In genomic region chr9:35656340-35656739, GRCh38 we compare ENCODE assay signal across 16 cellular contexts. TPM values are rescaled to one million over a fixed set of nuclear protein-coding genes. Genes with fewer than 3 reads are reported as not detected.
DNase-seq lines count a peak whose midpoint lies in the region; ATAC-seq and TF ChIP-seq lines count a peak whose summit lies in the region.
"Had no signal": no experiment of that assay in that cellular context is flagged by ENCODE, and none has a peak within 500 bp of the region (broad histone marks: within the 10 kb centered on the region; RNA-seq: fewer than 3 reads in every experiment).

No MANE protein-coding gene starts in this region.

- TF ChIP-seq CTCF in psoas muscle (IDR thresholded peaks at IDR 0.05) = no peak

- no peak overlapping the region for H2BK15ac ChIP-seq in mesenchymal stem cell (ENCODE audit: low read depth, poor library complexity, severe bottlenecking)

- H3K9me3 ChIP-seq in psoas muscle = no peaks in the 10 kb centered on the region
- H3K9me3 ChIP-seq in mesenchymal stem cell (ENCODE audit: control insufficient read depth, low read length) = no peaks in the 10 kb centered on the region
- H3K9me3 ChIP-seq: A549, prostate gland had no signal

- H2BK12ac ChIP-seq in mesenchymal stem cell (ENCODE audit: low read length in 2 of 2) = no peak overlapping the region

- H3K9me3 Mint-ChIP-seq in dendritic cell treated with granulocyte-macrophage colony-stimulating factor and Interleukin-4, amounts not matched to agents 40 ng/mL and 50 ng/mL, for 4 days = no peaks in the 10 kb centered on the region

- peaks cover 61% of the 10 kb centered on the region for H3K4me1 Mint-ChIP-seq in dendritic cell treated with granulocyte-macrophage colony-stimulating factor and Interleukin-4, amounts not matched to agents 40 ng/mL and 50 ng/mL, for 4 days (ENCODE audit: low read depth)

- WGBS in psoas muscle, 3 donors = 75 to 78% (median 76%) methylated on average over 15 of the region's 15 CpGs
- WGBS in mesenchymal stem cell = 89% methylated on average over 15 of the region's 15 CpGs

- H3K4ac ChIP-seq in mesenchymal stem cell (ENCODE audit: low read depth in 1 of 2, low read length in 2 of 2) = no peak overlapping the region

- peak overlapping the region; percentile 100 for H3K27ac ChIP-seq in psoas muscle
- H3K27ac ChIP-seq in mesenchymal stem cell (ENCODE audit: low read length, poor library complexity, severe bottlenecking) = no peak overlapping the region

- no peak overlapping the region for H3K4me3 ChIP-seq in H7 (ENCODE audit: insufficient read depth, low read depth, low read length)
- no peak overlapping the region for H3K4me3 ChIP-seq in psoas muscle
- H3K4me3 ChIP-seq in mesenchymal stem cell (ENCODE audit: insufficient read depth in 1 of 2, low read depth in 1 of 2, low read length in 2 of 2) = no peak overlapping the region

- H3K14ac ChIP-seq in mesenchymal stem cell (ENCODE audit: low read length in 2 of 2) = no peak overlapping the region

- peak overlapping the region; percentile 95 for H3K27ac Mint-ChIP-seq in dendritic cell treated with granulocyte-macrophage colony-stimulating factor and Interleukin-4, amounts not matched to agents 40 ng/mL and 50 ng/mL, for 4 days

- H3K36me3 ChIP-seq in H7 (replicated peaks; ENCODE audit: control insufficient read depth, insufficient read depth, low read length) (peaks cover 5% of the 10 kb centered on the region), psoas muscle (ENCODE audit: insufficient read depth in 1 of 2, low read depth in 1 of 2) (peaks cover 0 to 17% of the 10 kb centered on the region in 2 donors), mesenchymal stem cell (ENCODE audit: control insufficient read depth in 1 of 2, insufficient read depth in 2 of 2, low read depth in 1 of 2, low read length in 2 of 2) (peaks cover 12 to 19% of the 10 kb centered on the region in 2 experiments)
- H3K36me3 ChIP-seq: prostate gland had no signal

- peaks cover 2% of the 10 kb centered on the region for H3K27me3 Mint-ChIP-seq in dendritic cell treated with granulocyte-macrophage colony-stimulating factor and Interleukin-4, amounts not matched to agents 40 ng/mL and 50 ng/mL, for 4 days

- H3K4me3 Mint-ChIP-seq in dendritic cell treated with granulocyte-macrophage colony-stimulating factor and Interleukin-4, amounts not matched to agents 40 ng/mL and 50 ng/mL, for 4 days = no peak overlapping the region

- intact Hi-C loops in dendritic cell treated with granulocyte-macrophage colony-stimulating factor and Interleukin-4, amounts not matched to agents 40 ng/mL and 50 ng/mL, for 4 days (cut with micrococcal nuclease) = no loop called here
- intact Hi-C loops in psoas muscle (cut with DNase I) = loop anchor here in 1 of 2 donors (2.0 kb wide), 1 partner anchor 48 kb away; no protein-coding TSS in a partner anchor

- H3K4me2 ChIP-seq in mesenchymal stem cell (ENCODE audit: low read length, poor library complexity, severe bottlenecking) = no peak overlapping the region

- peaks cover 25% of the 10 kb centered on the region for H3K4me1 ChIP-seq in psoas muscle
- peaks cover 11% of the 10 kb centered on the region for H3K4me1 ChIP-seq in mesenchymal stem cell (ENCODE audit: control insufficient read depth, insufficient read depth, low read depth, low read length)
- H3K4me1 ChIP-seq: prostate gland had no signal

- no peak overlapping the region for H2BK120ac ChIP-seq in mesenchymal stem cell (ENCODE audit: low read depth, low read length)

- H4K8ac ChIP-seq in mesenchymal stem cell (ENCODE audit: low read length) = no peak overlapping the region

- peaks cover 11% of the 10 kb centered on the region for H3K79me1 ChIP-seq in mesenchymal stem cell (replicated peaks; ENCODE audit: low read length, poor library complexity, severe bottlenecking)

- no peak overlapping the region for H4K91ac ChIP-seq in mesenchymal stem cell (ENCODE audit: low read length)

- peaks cover 29% of the 10 kb centered on the region for H3K36me3 Mint-ChIP-seq in dendritic cell treated with granulocyte-macrophage colony-stimulating factor and Interleukin-4, amounts not matched to agents 40 ng/mL and 50 ng/mL, for 4 days (ENCODE audit: low read depth)

- H2AFZ ChIP-seq in mesenchymal stem cell (ENCODE audit: low read depth, low read length) = no peak overlapping the region

- H3K9ac ChIP-seq in mesenchymal stem cell (ENCODE audit: low read length) = no peak overlapping the region

- DNase-seq in NCI-H748 (lab: John Stamatoyannopoulos, UW; ENCODE audit: unreplicated experiment) (peak; percentile 24), NCI-H748 treated with DMSO at 0.1 percent for 48 hours (lab: John Stamatoyannopoulos, UW) (no peak), H7 (peak; percentile 10), psoas muscle (no peak), mesenchymal stem cell (no peak)
- DNase-seq: left ventricle myocardium superior; MV-4-11; NCI-H524; SHP77; stimulated activated CD4-positive, alpha-beta T cell treated with anti-CD3 and anti-CD28 coated beads, Interleukin-4, amount 100 ng/mL, for 1 hour had no signal

- H2AK5ac ChIP-seq in mesenchymal stem cell (ENCODE audit: low read length, severe bottlenecking) = no peak overlapping the region

- H3K27me3 ChIP-seq in H7 (ENCODE audit: control insufficient read depth, insufficient read depth, low read length) (no peaks in the 10 kb centered on the region), psoas muscle (ENCODE audit: insufficient read depth in 3 of 3, low read length in 2 of 3) (no peaks in the 10 kb centered on the region), mesenchymal stem cell (ENCODE audit: control insufficient read depth in 1 of 2, insufficient read depth in 1 of 2, low read length in 2 of 2) (no peaks in the 10 kb centered on the region)

- ATAC-seq in psoas muscle = no peak
- ATAC-seq in GM18873 (IDR thresholded peaks at IDR 0.05; ENCODE audit: low FRiP score, unreplicated experiment) = no peak
- ATAC-seq in GM21528 (IDR thresholded peaks at IDR 0.05; ENCODE audit: low FRiP score, unreplicated experiment) = no peak
- ATAC-seq: activated CD4-positive, CD25-positive, alpha-beta regulatory T cell treated with anti-CD3 and anti-CD28 coated beads, Interleukin-2, amount 50 U/mL, for 24 hours; left ventricle myocardium superior had no signal

- no peak overlapping the region for H3K23ac ChIP-seq in mesenchymal stem cell (ENCODE audit: low read length in 2 of 2)

- no peak overlapping the region for H3K18ac ChIP-seq in mesenchymal stem cell (ENCODE audit: low read depth in 1 of 2, low read length in 2 of 2)

- H2BK5ac ChIP-seq in mesenchymal stem cell (ENCODE audit: low read depth, low read length, poor library complexity, severe bottlenecking) = no peak overlapping the region

RNA-seq across cellular contexts. Expression of gene RMRP, which starts 1.5 kb away (rescaled TPM):
- total RNA-seq in H7 (2014; rRNA removed; shearing (Covaris generic)) = 10,629 and 14,347 TPM in 2 replicates
- over 10,000 TPM in 1 of 4 donors, 1,000 to 10,000 TPM in 3; 3,787 to 10,280 (median 6,744) TPM for total RNA-seq in psoas muscle
- polyA plus RNA-seq in psoas muscle = 10 to 100 TPM in 1 of 3 donors, not detected in 2; 26.8 TPM
- polyA plus RNA-seq in mesenchymal stem cell (2013, experiment 1 of 2) = not detected
- not detected for polyA plus RNA-seq in mesenchymal stem cell (2013, experiment 2 of 2)

RNA-seq across cellular contexts. Expression of gene CCDC107, which starts 1.8 kb away (rescaled TPM):
- 4.1 and 9.3 TPM in 2 replicates for total RNA-seq in H7 (2014; rRNA removed; shearing (Covaris generic))
- 10 to 100 TPM; 15.4 to 39.4 (median 27.5) TPM for total RNA-seq in psoas muscle
- polyA plus RNA-seq in psoas muscle = 10 to 100 TPM; 21.5 to 49.4 (median 36.3) TPM
- polyA plus RNA-seq in mesenchymal stem cell (2013, experiment 1 of 2) = 21.7 TPM
- 20.5 TPM for polyA plus RNA-seq in mesenchymal stem cell (2013, experiment 2 of 2)

RNA-seq across cellular contexts. Expression of gene SIT1, which starts 5.6 kb away (rescaled TPM):
- total RNA-seq in H7 (2014; rRNA removed; shearing (Covaris generic)) = 0.69 and 2.3 TPM in 2 replicates
- total RNA-seq in psoas muscle = under 1 TPM; 0.23 to 0.34 (median 0.28) TPM
- under 1 TPM in 2 of 3 donors, not detected in 1; 0.08 to 0.10 TPM for polyA plus RNA-seq in psoas muscle
- polyA plus RNA-seq in mesenchymal stem cell (2013, experiment 1 of 2) = not detected
- not detected for polyA plus RNA-seq in mesenchymal stem cell (2013, experiment 2 of 2)
- polyA plus RNA-seq: A549 had no signal

RNA-seq across cellular contexts. Expression of gene ARHGEF39, which starts 8.7 kb away (rescaled TPM):
- 17.4 and 21.4 TPM in 2 replicates for total RNA-seq in H7 (2014; rRNA removed; shearing (Covaris generic))
- under 1 TPM in 3 of 4 donors, not detected in 1; 0.07 to 0.21 (median 0.10) TPM for total RNA-seq in psoas muscle
- polyA plus RNA-seq in psoas muscle = under 1 TPM; 0.20 to 0.79 (median 0.29) TPM
- polyA plus RNA-seq in mesenchymal stem cell (2013, experiment 1 of 2) = 0.81 TPM
- 0.73 TPM for polyA plus RNA-seq in mesenchymal stem cell (2013, experiment 2 of 2)

RNA-seq across cellular contexts. Expression of gene CA9, which starts 17.4 kb away (rescaled TPM):
- 0.78 TPM in 1 of 2 replicates, not detected in the other for total RNA-seq in H7 (2014; rRNA removed; shearing (Covaris generic))
- not detected for total RNA-seq in psoas muscle
- polyA plus RNA-seq in psoas muscle = under 1 TPM; 0.03 to 0.49 (median 0.05) TPM
- 0.30 TPM for polyA plus RNA-seq in mesenchymal stem cell (2013, experiment 1 of 2)
- polyA plus RNA-seq in mesenchymal stem cell (2013, experiment 2 of 2) = 0.38 TPM
- total RNA-seq: prostate gland had no signal

Comparison
In these comparisons a context has a peak if more than half of its experiments do, and no peak if none do; other contexts are left out.
1. DNase-seq: peak in NCI-H748 (single experiment) and H7 (single experiment); none in NCI-H748 treated with DMSO at 0.1 percent for 48 hours (single experiment), psoas muscle (0 of 2) and mesenchymal stem cell (single experiment).